ENCODE assay signal across 9 cellular contexts in genomic region chr18:44789704-44790103, GRCh38.
A peak's percentile ranks its signal among the peaks of the same experiment; 100 is the strongest.
DNase-seq lines count a peak whose midpoint lies in the region; ATAC-seq, FAIRE-seq and TF ChIP-seq lines count a peak whose summit lies in the region.
"Had no signal": no experiment of that assay in that cellular context is flagged by ENCODE, and none has a peak within 500 bp of the region (broad histone marks: within the 10 kb centered on the region; RNA-seq: fewer than 3 reads in every experiment).

No MANE protein-coding gene starts in this region.

- intact Hi-C loops in sciatic nerve (cut with DNase I) (no loop called here), mucosa of descending colon (cut with DNase I, micrococcal nuclease) (no loop called here)

- 0 out of 2 replicates have a peak overlapping the region, but pooled peaks have one; percentile 19 for H3K9ac ChIP-seq in iPS-20b (ENCODE audit: low read depth, low read length)

- H3K27ac ChIP-seq in iPS-20b (ENCODE audit: low read length), result no peak overlapping the region

- DNase-seq in GM04504 (ENCODE audit: low read depth) (peak; percentile 18), bronchial epithelial cell (ENCODE audit: low read depth) (peak; percentile 60), sciatic nerve (ENCODE audit: low spot score) (no peak), mucosa of descending colon (no peak), AML-193 (lab: John Stamatoyannopoulos, UW) (no peak), GOT3 (lab: John Stamatoyannopoulos, UW) (no peak)
- DNase-seq: activated CD4-positive, CD25-positive, alpha-beta regulatory T cell had no signal

- no peak overlapping the region for H3K4me3 ChIP-seq in bronchial epithelial cell (ENCODE audit: low read depth, low read length)
- H3K4me3 ChIP-seq in iPS-20b (ENCODE audit: low read length), result no peak overlapping the region
- H3K4me3 ChIP-seq in mucosa of descending colon, result no peak overlapping the region

- TF ChIP-seq CTCF in bronchial epithelial cell (IDR thresholded peaks at IDR 0.05; ENCODE audit: insufficient read depth, low read length, severe bottlenecking), result no peak
- TF ChIP-seq CTCF in mucosa of descending colon (IDR thresholded peaks at IDR 0.05), result no peak

- H3K27me3 ChIP-seq in bronchial epithelial cell (ENCODE audit: control insufficient read depth, insufficient read depth, low read length) (no peaks in the 10 kb centered on the region), iPS-20b (ENCODE audit: insufficient read depth, low read length) (no peaks in the 10 kb centered on the region)

- ATAC-seq in sciatic nerve, result peak; percentile 55
- ATAC-seq in mucosa of descending colon, result no peak
- no peak for ATAC-seq in GM18517 (IDR thresholded peaks at IDR 0.05; ENCODE audit: unreplicated experiment)

- H3K4me1 ChIP-seq in iPS-20b (ENCODE audit: insufficient read depth, low read length) (no peaks in the 10 kb centered on the region; the same call in 1 of the 2 replicates), mucosa of descending colon (ENCODE audit: low read depth) (peaks cover 4% of the 10 kb centered on the region)

- no peaks in the 10 kb centered on the region for H3K9me3 ChIP-seq in iPS-20b (ENCODE audit: insufficient read depth, low read depth, low read length)
- no peaks in the 10 kb centered on the region for H3K9me3 ChIP-seq in mucosa of descending colon

- H3K36me3 ChIP-seq in bronchial epithelial cell (ENCODE audit: control insufficient read depth, insufficient read depth, low read length) (no peaks in the 10 kb centered on the region), iPS-20b (ENCODE audit: insufficient read depth, low read depth, low read length) (no peaks in the 10 kb centered on the region), mucosa of descending colon (ENCODE audit: low read depth) (no peaks in the 10 kb centered on the region)

- FAIRE-seq in bronchial epithelial cell (lab: Jason Lieb, UNC), result peak; percentile 28

Comparison
In these comparisons a context has a peak if more than half of its experiments do, and no peak if none do; other contexts are left out.
1. DNase-seq: peak in GM04504 (single experiment) and bronchial epithelial cell (single experiment); none in sciatic nerve (single experiment), mucosa of descending colon (0 of 3), AML-193 (0 of 2) and GOT3 (single experiment).